Comparison of ENCODE assay signal across 8 cellular contexts in the genomic region with DNA sequence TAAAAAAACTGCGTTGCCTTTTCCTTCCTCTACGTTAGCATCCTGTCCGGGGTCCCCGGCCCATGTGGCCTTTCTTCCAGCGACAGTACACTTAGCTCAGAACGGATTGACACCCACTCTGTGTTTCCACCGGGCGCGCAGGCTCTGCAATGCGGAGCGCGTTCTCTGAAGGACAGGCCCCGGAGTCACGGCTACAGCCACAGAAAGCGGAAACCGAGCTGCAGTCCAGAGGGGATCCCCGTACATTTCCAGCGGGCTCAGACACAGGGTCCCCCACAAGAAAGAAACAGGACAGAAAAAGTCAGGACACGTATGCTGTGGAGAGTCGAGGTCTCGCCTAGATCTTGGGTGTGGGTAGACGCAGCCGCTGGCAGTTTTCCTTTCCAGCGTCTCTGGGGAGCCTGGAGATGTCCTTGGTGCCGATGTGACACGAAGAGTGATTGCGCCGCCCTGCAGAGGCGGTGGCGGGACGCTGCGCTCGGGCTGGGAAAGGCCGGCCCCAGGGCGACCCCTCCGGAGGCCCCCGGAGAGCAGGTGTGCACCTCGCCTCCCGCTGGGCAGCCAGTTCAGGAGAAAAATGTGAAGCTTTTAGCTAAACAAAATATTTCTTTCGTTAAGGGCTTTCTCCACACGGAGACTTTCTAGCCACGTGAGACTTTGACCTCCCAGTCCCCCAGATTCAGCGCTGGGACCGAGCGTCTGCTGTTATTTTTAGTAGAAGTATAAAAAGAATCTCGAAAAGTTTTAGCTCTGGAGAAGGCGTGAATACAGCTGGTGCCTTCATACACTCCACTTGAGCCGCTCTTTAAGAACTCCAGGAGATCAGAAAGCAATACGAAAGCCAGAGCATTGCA. TPM values are rescaled to one million over a fixed set of nuclear protein-coding genes. Genes with fewer than 3 reads are reported as not detected.
DNase-seq lines count a peak whose midpoint lies in the region; ATAC-seq and TF ChIP-seq lines count a peak whose summit lies in the region.

No MANE protein-coding gene starts in this region.

- peak overlapping the region; percentile 34 for H3K4me3 ChIP-seq in retinal pigment epithelial cell (ENCODE audit: low read length)

- peak; percentile 9 for TF ChIP-seq CTCF in retinal pigment epithelial cell (conservative IDR thresholded peaks at IDR 0.05; ENCODE audit: low read depth, low read length)

- peak; percentile 17 for DNase-seq in activated T-cell treated with anti-CD3 and anti-CD28 coated beads for 1 hour (ENCODE audit: low read depth)
- no peak for DNase-seq in activated T-cell treated with anti-CD3 and anti-CD28 coated beads for 4 hours
- peak; percentile 38 for DNase-seq in activated naive CD4-positive, alpha-beta T cell treated with anti-CD3 and anti-CD28 coated beads, Interleukin-2, amount 50 U/mL, for 16 hours
- peak; percentile 78 for DNase-seq in left ventricle myocardium superior
- no peak for DNase-seq in retinal pigment epithelial cell (ENCODE audit: low read depth)
- DNase-seq in LoVo (ENCODE audit: low spot score), result no peak
- DNase-seq in NCI-H2081 treated with DMSO at 0.1 percent for 48 hours (lab: John Stamatoyannopoulos, UW), result no peak

- ATAC-seq in HG03571 (IDR thresholded peaks at IDR 0.05; ENCODE audit: unreplicated experiment) (peak; percentile 41), left ventricle myocardium superior (peak; percentile 56)

- intact Hi-C loops in left ventricle myocardium superior (cut with micrococcal nuclease), result no loop called here

RNA-seq across cellular contexts. Expression of gene ACKR3, which starts 1.3 kb away (rescaled TPM):
- total RNA-seq in left ventricle myocardium superior, result 25.4 TPM

Comparison
In these comparisons a context has a peak if more than half of its experiments do, and no peak if none do; other contexts are left out.
1. DNase-seq: peak in activated T-cell treated with anti-CD3 and anti-CD28 coated beads for 1 hour (single experiment), activated naive CD4-positive, alpha-beta T cell treated with anti-CD3 and anti-CD28 coated beads, Interleukin-2, amount 50 U/mL, for 16 hours (single experiment) and left ventricle myocardium superior (single experiment); none in activated T-cell treated with anti-CD3 and anti-CD28 coated beads for 4 hours (single experiment), retinal pigment epithelial cell (single experiment), LoVo (single experiment) and NCI-H2081 treated with DMSO at 0.1 percent for 48 hours (single experiment).